ENCODE assay signal across 22 cellular contexts in the genomic region with DNA sequence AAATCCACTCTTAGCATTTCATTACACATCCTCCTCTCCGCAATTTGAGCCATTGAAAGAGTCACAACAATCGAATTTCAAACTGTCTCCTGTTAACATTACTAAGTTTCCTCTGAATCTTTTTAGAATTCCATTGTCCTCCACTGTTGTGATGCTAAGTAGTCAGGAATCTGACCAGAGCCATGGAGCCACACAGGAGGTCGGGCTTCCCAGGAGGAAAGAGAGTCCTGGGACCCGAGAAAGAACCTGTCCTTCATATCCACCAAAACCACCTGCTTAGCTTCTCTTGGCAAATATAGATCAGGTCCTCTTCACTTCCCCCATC. TPM values are rescaled to one million over a fixed set of nuclear protein-coding genes. Genes with fewer than 3 reads are reported as not detected.
DNase-seq lines count a peak whose midpoint lies in the region; ATAC-seq and TF ChIP-seq lines count a peak whose summit lies in the region.
"Had no signal": no experiment of that assay in that cellular context is flagged by ENCODE, and none has a peak within 500 bp of the region (broad histone marks: within the 10 kb centered on the region; RNA-seq: fewer than 3 reads in every experiment).

No MANE protein-coding gene starts in this region.

- H3K79me2 ChIP-seq in SK-N-SH (ENCODE audit: insufficient read depth): peaks cover 98% of the 10 kb centered on the region

- no peak for DNase-seq in SK-N-SH
- DNase-seq in WTC11 (ENCODE audit: low spot score): no peak
- no peak for DNase-seq in activated CD4-positive, alpha-beta T cell treated with anti-CD3 and anti-CD28 coated beads for 36 hours
- no peak for DNase-seq in stimulated activated CD4-positive, alpha-beta T cell treated with anti-CD3 and anti-CD28 coated beads, Interleukin-2, amount 100 ng/mL, for 24 hours
- DNase-seq in NCI-H2107 treated with DMSO at 0.1 percent for 48 hours (lab: John Stamatoyannopoulos, UW; ENCODE audit: unreplicated experiment): no peak
- DNase-seq: CD4-positive, CD25-positive, alpha-beta regulatory T cell; HFFc6; NCI-H1092 treated with DMSO at 0.1 percent for 48 hours; NCI-H1436; NCI-H187; NCI-H446 treated with DMSO at 0.1 percent for 48 hours; NCI-H526; NCI-H82; NK-92 treated with Interleukin-12 subunit alpha and Interleukin-12 subunit beta, amount 100 ng/mL, for 24 hours; Right ventricle myocardium superior; RPMI8226 had no signal

- H3K27me3 Mint-ChIP-seq in WTC11 (ENCODE audit: low read depth): no peaks in the 10 kb centered on the region; the same call in 1 of the 2 replicates
- no peaks in the 10 kb centered on the region for H3K27me3 Mint-ChIP-seq in activated CD4-positive, alpha-beta T cell treated with anti-CD3 and anti-CD28 coated beads for 36 hours

- no peak overlapping the region for H3K9ac ChIP-seq in SK-N-SH
- H3K9ac ChIP-seq in iPS-20b (ENCODE audit: low read depth, low read length): peak overlapping the region; percentile 37; the same call in 1 of the 2 replicates

- H3K9me3 Mint-ChIP-seq in WTC11: peaks cover 46% of the 10 kb centered on the region
- H3K9me3 Mint-ChIP-seq in activated CD4-positive, alpha-beta T cell treated with anti-CD3 and anti-CD28 coated beads for 36 hours (ENCODE audit: low read depth): no peaks in the 10 kb centered on the region
- H3K9me3 Mint-ChIP-seq: HFFc6 had no signal

- POLR2A ChIA-PET in SK-N-SH (lab: Yijun Ruan, JAX) (no interaction called here), WTC11 (lab: Charles Lee) (interaction anchor here (0.7 kb wide), 1 partner anchor 562 kb away, joined by 3 read pairs; no protein-coding TSS in a partner anchor)
- POLR2A ChIA-PET in activated CD4-positive, alpha-beta T cell treated with anti-CD3 and anti-CD28 coated beads for 36 hours (lab: Charles Lee): no interaction called here

- peak overlapping the region; percentile 0 for H3K4me3 Mint-ChIP-seq in WTC11
- H3K4me3 Mint-ChIP-seq in activated CD4-positive, alpha-beta T cell treated with anti-CD3 and anti-CD28 coated beads for 36 hours: no peak overlapping the region
- H3K4me3 Mint-ChIP-seq: B cell; CD4-positive, CD25-positive, alpha-beta regulatory T cell; HFFc6 had no signal

- peaks cover 0 to 34% of the 10 kb centered on the region in 2 experiments for H3K36me3 ChIP-seq in SK-N-SH (replicated peaks in 1 of 2; ENCODE audit: control insufficient read depth in 1 of 2, insufficient read depth in 2 of 2, low read length in 1 of 2)
- no peaks in the 10 kb centered on the region for H3K36me3 ChIP-seq in iPS-20b (ENCODE audit: insufficient read depth, low read depth, low read length)
- H3K36me3 ChIP-seq: SJSA1 had no signal

- TF ChIP-seq RAD21 in SK-N-SH (IDR thresholded peaks at IDR 0.05; ENCODE audit: low read length): no peak

- H3K4me2 ChIP-seq in SK-N-SH: peak overlapping the region; percentile 33; the same call in 1 of the 2 replicates

- ATAC-seq in SK-N-SH treated with all-trans-retinoic acid at 6 μM for 48 hours (no peak), WTC11 (peak; percentile 72)
- no peak for ATAC-seq in activated CD4-positive, alpha-beta T cell treated with anti-CD3 and anti-CD28 coated beads for 36 hours

- H3K4me3 ChIP-seq in SK-N-SH (ENCODE audit: low read depth in 2 of 2, low read length in 1 of 2) (no peak overlapping the region), iPS-20b (ENCODE audit: low read length) (peak overlapping the region; percentile 17; the same call in 1 of the 2 replicates)
- H3K4me3 ChIP-seq: HAP-1, SJSA1 had no signal

- no peak overlapping the region for H2AFZ ChIP-seq in SK-N-SH (ENCODE audit: low read depth)

- no peak for TF ChIP-seq EP300 in SK-N-SH (IDR thresholded peaks at IDR 0.05; ENCODE audit: borderline replicate concordance in 1 of 2, low read depth in 1 of 2, low read length in 1 of 2)

- CTCF ChIA-PET in SK-N-SH (lab: Yijun Ruan, JAX): interaction anchor here (1.2 to 1.6 kb wide), 3 partner anchors 11 to 392 kb away, joined by 3 to 6 read pairs (median 5); partner anchors contain the start of gene GRB10
- CTCF ChIA-PET in WTC11 (lab: Charles Lee): interaction anchor here (1.0 to 2.1 kb wide), 3 partner anchors 26 to 372 kb away, joined by 6 to 11 read pairs (median 9); no protein-coding TSS in a partner anchor
- CTCF ChIA-PET in activated CD4-positive, alpha-beta T cell treated with anti-CD3 and anti-CD28 coated beads for 36 hours (lab: Charles Lee): no interaction called here

- H3K27me3 ChIP-seq in SK-N-SH (ENCODE audit: insufficient read depth) (no peaks in the 10 kb centered on the region), iPS-20b (ENCODE audit: insufficient read depth, low read length) (no peaks in the 10 kb centered on the region)
- H3K27me3 ChIP-seq: SJSA1 had no signal

- peaks cover 84% of the 10 kb centered on the region for H3K4me1 Mint-ChIP-seq in WTC11
- no peaks in the 10 kb centered on the region for H3K4me1 Mint-ChIP-seq in activated CD4-positive, alpha-beta T cell treated with anti-CD3 and anti-CD28 coated beads for 36 hours
- H3K4me1 Mint-ChIP-seq: CD4-positive, CD25-positive, alpha-beta regulatory T cell had no signal

- peak overlapping the region; percentile 81 for H3K27ac Mint-ChIP-seq in WTC11
- no peak overlapping the region for H3K27ac Mint-ChIP-seq in activated CD4-positive, alpha-beta T cell treated with anti-CD3 and anti-CD28 coated beads for 36 hours
- H3K27ac Mint-ChIP-seq: B cell; CD4-positive, CD25-positive, alpha-beta regulatory T cell; HFFc6 had no signal

- H3K36me3 Mint-ChIP-seq in WTC11: peaks cover 47% of the 10 kb centered on the region
- peaks cover 4% of the 10 kb centered on the region for H3K36me3 Mint-ChIP-seq in activated CD4-positive, alpha-beta T cell treated with anti-CD3 and anti-CD28 coated beads for 36 hours (ENCODE audit: low read depth)
- H3K36me3 Mint-ChIP-seq: CD4-positive, CD25-positive, alpha-beta regulatory T cell had no signal

- H3K9me2 ChIP-seq in SK-N-SH: no peaks in the 10 kb centered on the region

- H3K4me1 ChIP-seq in SK-N-SH (ENCODE audit: control insufficient read depth in 1 of 2, insufficient read depth in 2 of 2, low read depth in 1 of 2, low read length in 1 of 2) (no peaks in the 10 kb centered on the region), iPS-20b (ENCODE audit: insufficient read depth, low read length) (peaks cover 48% of the 10 kb centered on the region)

- 0 out of 2 replicates have a peak, but pooled peaks cover 9% of the 10 kb centered on the region for H3K9me3 ChIP-seq in SK-N-SH
- no peaks in the 10 kb centered on the region for H3K9me3 ChIP-seq in iPS-20b (ENCODE audit: insufficient read depth, low read depth, low read length)
- H3K9me3 ChIP-seq: HAP-1, SJSA1 had no signal

- H3K27ac ChIP-seq in SK-N-SH (ENCODE audit: low read depth in 2 of 2, low read length in 1 of 2) (no peak overlapping the region), iPS-20b (ENCODE audit: low read length) (peak overlapping the region; percentile 23)
- H3K27ac ChIP-seq: 22Rv1, SJSA1 had no signal

- WGBS in SK-N-SH (ENCODE audit: low lambda C conversion rate): 26% methylated on average over 4 of the region's 4 CpGs

- H3F3A ChIP-seq in SK-N-SH (replicated peaks; ENCODE audit: insufficient read depth): peaks cover 8% of the 10 kb centered on the region

- intact Hi-C loops in activated CD4-positive, alpha-beta T cell treated with anti-CD3 and anti-CD28 coated beads for 36 hours (cut with DNase I, micrococcal nuclease): no loop called here

- TF ChIP-seq CTCF in SK-N-SH (IDR thresholded peaks at IDR 0.05) (no peak), WTC11 (IDR thresholded peaks at IDR 0.05) (no peak)

- H4K20me1 ChIP-seq in SK-N-SH (ENCODE audit: insufficient read depth): peaks cover 92% of the 10 kb centered on the region

TF ChIP-seq in SK-N-SH, 30 proteins besides CTCF, POLR2A, EP300 and RAD21 (continues in another document):
- TF ChIP-seq RXRA (IDR thresholded peaks at IDR 0.05; ENCODE audit: borderline replicate concordance, low read depth): no peak
- no peak for TF ChIP-seq SMC3 (IDR thresholded peaks at IDR 0.05; ENCODE audit: low read depth, low read length)
- TF ChIP-seq MEF2A (IDR thresholded peaks at IDR 0.05; ENCODE audit: borderline replicate concordance, low read depth): no peak
- TF ChIP-seq EZH2phosphoT487 (IDR thresholded peaks at IDR 0.05; ENCODE audit: borderline replicate concordance, low read depth): no peak

TF ChIP-seq in SK-N-SH treated with all-trans-retinoic acid at 6 μM for 48 hours, 23 proteins besides CTCF, POLR2A, EP300 and RAD21 (continues in another document):
- TF ChIP-seq CSDC2 (CRISPR knock-in tag; IDR thresholded peaks at IDR 0.05) (no peak), ESRRG (CRISPR knock-in tag; IDR thresholded peaks at IDR 0.05) (no peak)

TF ChIP-seq in WTC11, 78 proteins besides CTCF, POLR2A, EP300 and RAD21:
- TF ChIP-seq CREM (CRISPR knock-in tag; IDR thresholded peaks at IDR 0.05) (no peak), USF2 (CRISPR knock-in tag; IDR thresholded peaks at IDR 0.05) (peak; percentile 19; the same call in 1 of the 2 replicates)

RNA-seq across cellular contexts. Expression of gene GRB10, which starts 13.6 kb away (rescaled TPM):
- polyA plus RNA-seq in SK-N-SH (2012; rRNA removed): 4.4 and 5.1 TPM in 2 replicates
- 3.8 and 3.9 TPM in 2 replicates for polyA plus RNA-seq in SK-N-SH (2012; cell fraction: cytosol; rRNA removed)
- polyA plus RNA-seq in SK-N-SH (2012; cell fraction: nucleus; rRNA removed): 15.3 and 16.8 TPM in 2 replicates
- 66.0 to 103 TPM (median 67.3 TPM) in 3 replicates for total RNA-seq in WTC11 (2021)
- total RNA-seq in activated CD4-positive, alpha-beta T cell treated with anti-CD3 and anti-CD28 coated beads for 36 hours: 10 to 100 TPM in 1 of 2 experiments, 1 to 10 TPM in 1; 9.5 to 11.9 TPM
- total RNA-seq: B cell had no signal

Comparison
In these comparisons a context has a peak if more than half of its experiments do, and no peak if none do; other contexts are left out.
1. Of the 6 proteins assayed by ChIP-seq in both WTC11 and SK-N-SH: peak only in WTC11: USF2; only in SK-N-SH: none; in both: none; in neither: 5.